8 cellular contexts compared by ENCODE assay signal in genomic region chr18:3652380-3653262, GRCh38.
DNase-seq lines count a peak whose midpoint lies in the region; ATAC-seq and TF ChIP-seq lines count a peak whose summit lies in the region.

No MANE protein-coding gene starts in this region.

- H3K27ac ChIP-seq in GM23248, result peak overlapping the region; percentile 80

- H3F3A ChIP-seq in GM23248 (ENCODE audit: insufficient read depth), result peaks cover 25% of the 10 kb centered on the region

- H3K9ac ChIP-seq in GM23248, result peak overlapping the region; percentile 57
- peak overlapping the region; percentile 59 for H3K9ac ChIP-seq in adipocyte (ENCODE audit: low read length)

- in situ Hi-C loops in GM23248 (cut with MboI), result no loop called here

- H3K4me3 ChIP-seq in GM23248 (no peak overlapping the region), adipocyte (ENCODE audit: low read length) (peak overlapping the region; percentile 18)

- H4K20me1 ChIP-seq in GM23248 (ENCODE audit: insufficient read depth), result no peaks in the 10 kb centered on the region

- ATAC-seq in HG02938 (IDR thresholded peaks at IDR 0.05; ENCODE audit: unreplicated experiment), result no peak
- ATAC-seq in HG03469 (IDR thresholded peaks at IDR 0.05; ENCODE audit: unreplicated experiment), result no peak

- no peaks in the 10 kb centered on the region for H3K79me2 ChIP-seq in GM23248 (ENCODE audit: insufficient read depth)

- WGBS in GM23248 (ENCODE audit: low coverage in 1 of 2, low lambda C conversion rate in 2 of 2, missing lambda C conversion rate in 2 of 2), 2 experiments, result 70 to 71% methylated on average over 13 of the region's 13 CpGs

- H3K4me2 ChIP-seq in GM23248 (ENCODE audit: unreplicated experiment), result no peak overlapping the region

- peaks cover 32% of the 10 kb centered on the region for H3K4me1 ChIP-seq in GM23248 (ENCODE audit: insufficient read depth)
- H3K4me1 ChIP-seq in adipocyte (ENCODE audit: control insufficient read depth, insufficient read depth, low read length), result peaks cover 30% of the 10 kb centered on the region

- no peaks in the 10 kb centered on the region for H3K27me3 ChIP-seq in GM23248 (replicated peaks; ENCODE audit: insufficient read depth)
- H3K27me3 ChIP-seq in adipocyte (replicated peaks; ENCODE audit: control insufficient read depth, insufficient read depth, low read length), result no peaks in the 10 kb centered on the region

- H3K36me3 ChIP-seq in GM23248 (ENCODE audit: low read depth), result no peaks in the 10 kb centered on the region
- no peaks in the 10 kb centered on the region for H3K36me3 ChIP-seq in adipocyte (ENCODE audit: control insufficient read depth, insufficient read depth, low read length, severe bottlenecking)

- H2AFZ ChIP-seq in GM23248, result peak overlapping the region; percentile 4; the same call in 1 of the 2 replicates

- H3K9me3 ChIP-seq in GM23248 (ENCODE audit: low read depth), result no peaks in the 10 kb centered on the region
- H3K9me3 ChIP-seq in adipocyte (ENCODE audit: control insufficient read depth, low read length), result no peaks in the 10 kb centered on the region

- peak; percentile 94 for DNase-seq in GM23248
- peak; percentile 93 for DNase-seq in adipocyte (ENCODE audit: low read depth)
- DNase-seq in iPS-NIHi7 (ENCODE audit: extremely low spot score), result peak; percentile 63
- DNase-seq in stimulated activated CD4-positive, alpha-beta T cell treated with anti-CD3 and anti-CD28 coated beads, Interleukin-4, amount 100 ng/mL, for 4 hours, result peak; percentile 40 to 73
- DNase-seq in NCI-H1105 (lab: John Stamatoyannopoulos, UW), result no peak

- H3K9me2 ChIP-seq in GM23248 (ENCODE audit: insufficient read depth), result no peaks in the 10 kb centered on the region

TF ChIP-seq in PFSK-1, 5 proteins besides CTCF, POLR2A, EP300 and RAD21:
- TF ChIP-seq SIN3A (IDR thresholded peaks at IDR 0.05; ENCODE audit: borderline replicate concordance, insufficient read depth, low read length) (peak; percentile 76; the same call in 1 of the 2 replicates), POLR2AphosphoS5 (IDR thresholded peaks at IDR 0.05; ENCODE audit: low read depth, low read length) (no peak), REST (IDR thresholded peaks at IDR 0.05; ENCODE audit: insufficient read depth in 1 of 2, low read depth in 2 of 2, low read length in 2 of 2) (no peak), FOXP2 (optimal IDR thresholded peaks at IDR 0.05; ENCODE audit: borderline replicate concordance, extremely low read depth, extremely low read length, insufficient read depth) (peak; percentile 72)
